1 cellular context compared by ENCODE assay signal in genomic region chr10:63722537-63722936, GRCh38.
TF ChIP-seq lines count a peak whose summit lies in the region.

No MANE protein-coding gene starts in this region.

TF ChIP-seq in HepG2, 621 proteins besides CTCF, POLR2A, EP300 and RAD21 (continued from another document):
- TF ChIP-seq ARID5B (CRISPR knock-in tag; IDR thresholded peaks at IDR 0.05) (no peak), MTF2 (CRISPR knock-in tag; IDR thresholded peaks at IDR 0.05; ENCODE audit: borderline replicate concordance) (no peak), ZNF710 (CRISPR knock-in tag; IDR thresholded peaks at IDR 0.05; ENCODE audit: borderline replicate concordance) (no peak), KAT2B (IDR thresholded peaks at IDR 0.05; ENCODE audit: borderline replicate concordance, low read depth, low read length) (no peak), GABPA (IDR thresholded peaks at IDR 0.05; ENCODE audit: low read depth, low read length) (no peak), GABPA (CRISPR knock-in tag; IDR thresholded peaks at IDR 0.05; ENCODE audit: low read depth) (peak; percentile 42), ZBTB14 (CRISPR knock-in tag; IDR thresholded peaks at IDR 0.05) (no peak), TAF1 (CRISPR knock-in tag; IDR thresholded peaks at IDR 0.05) (no peak), BHLHE40 (IDR thresholded peaks at IDR 0.05; ENCODE audit: low read length) (no peak), ZNF589 (CRISPR knock-in tag; conservative IDR thresholded peaks at IDR 0.05) (no peak), HIC2 (CRISPR knock-in tag; IDR thresholded peaks at IDR 0.05; ENCODE audit: low read depth) (no peak), FOXA3 (CRISPR knock-in tag; IDR thresholded peaks at IDR 0.05) (peak; percentile 37; the same call in 1 of the 2 replicates), BRCA1 (CRISPR knock-in tag; IDR thresholded peaks at IDR 0.05) (no peak), GABPB1 (CRISPR knock-in tag; IDR thresholded peaks at IDR 0.05) (peak; percentile 24; the same call in 1 of the 2 replicates), ATRX (CRISPR knock-in tag; IDR thresholded peaks at IDR 0.05; ENCODE audit: borderline replicate concordance) (no peak), ZHX2 (IDR thresholded peaks at IDR 0.05; ENCODE audit: low read depth) (no peak), ZHX2 (CRISPR knock-in tag; IDR thresholded peaks at IDR 0.05; ENCODE audit: borderline replicate concordance) (no peak), RXRA (CRISPR knock-in tag; IDR thresholded peaks at IDR 0.05) (no peak), TCF12 (IDR thresholded peaks at IDR 0.05) (no peak), TCF12 (CRISPR knock-in tag; IDR thresholded peaks at IDR 0.05) (no peak), RBM22 (optimal IDR thresholded peaks at IDR 0.05; ENCODE audit: low read length) (no peak), ZNF224 (CRISPR knock-in tag; IDR thresholded peaks at IDR 0.05) (no peak), GMEB2 (CRISPR knock-in tag; IDR thresholded peaks at IDR 0.05; ENCODE audit: low read depth) (no peak), REXO4 (CRISPR knock-in tag; IDR thresholded peaks at IDR 0.05; ENCODE audit: borderline replicate concordance) (no peak)
